9 cellular contexts compared by ENCODE assay signal in the genomic region with DNA sequence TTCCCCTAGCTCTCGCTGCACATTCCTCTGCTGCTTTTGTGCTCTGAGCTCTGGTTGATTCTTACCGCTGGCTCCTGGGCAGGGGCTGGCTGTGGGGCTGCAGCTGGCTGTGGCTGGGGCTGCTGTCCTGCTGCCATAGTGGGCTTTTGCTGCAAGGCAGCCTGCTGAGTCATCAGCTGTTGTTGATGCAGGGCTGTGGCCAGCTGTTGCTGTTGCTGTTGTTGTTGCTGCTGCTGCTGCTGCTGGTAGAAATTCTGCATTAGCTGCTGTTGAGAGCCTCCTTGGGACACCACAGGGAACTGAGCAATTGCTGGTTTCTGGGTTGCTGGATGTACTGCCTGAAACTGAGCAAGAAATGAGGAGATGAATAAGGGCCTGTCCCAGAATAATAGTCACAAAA.
DNase-seq lines count a peak whose midpoint lies in the region; ATAC-seq, FAIRE-seq and TF ChIP-seq lines count a peak whose summit lies in the region.
"Had no signal": no experiment of that assay in that cellular context is flagged by ENCODE, and none has a peak within 500 bp of the region (broad histone marks: within the 10 kb centered on the region; RNA-seq: fewer than 3 reads in every experiment).

No MANE protein-coding gene starts in this region.

- peak overlapping the region in 1 of 10 donors; percentile 12 for H3K27ac ChIP-seq in heart right ventricle

- H3K4me1 Mint-ChIP-seq in activated T-helper 2 cell treated with anti-CD3 and anti-CD28 coated beads, Interferon-gamma antibody, Interleukin-2, Interleukin-4, amounts not matched to agents 10 μg/mL and 5 μg/mL and 100 μg/mL, durations not matched to agents 14 hours and 24 hours and 36 hours (ENCODE audit: low read depth), result peaks cover 8% of the 10 kb centered on the region

- DNase-seq in H54 (ENCODE audit: insufficient read length, low spot score) (peak; percentile 48), heart right ventricle (peak in 1 of 2 donors; percentile 29), renal cortical epithelial cell (ENCODE audit: low read depth) (peak; percentile 46), DMS114 treated with DMSO at 0.1 percent for 48 hours (lab: John Stamatoyannopoulos, UW; ENCODE audit: unreplicated experiment) (no peak), UCSD-AML1 (lab: John Stamatoyannopoulos, UW; ENCODE audit: unreplicated experiment) (no peak)
- DNase-seq in activated T-helper 2 cell treated with anti-CD3 and anti-CD28 coated beads, Interferon-gamma antibody, Interleukin-2, Interleukin-4, amounts not matched to agents 10 μg/mL and 5 μg/mL and 100 μg/mL, durations not matched to agents 14 hours and 24 hours and 36 hours (ENCODE audit: low spot score), result no peak
- DNase-seq: OCI-M1 had no signal

- intact Hi-C loops in activated T-helper 2 cell treated with anti-CD3 and anti-CD28 coated beads, Interferon-gamma antibody, Interleukin-2, Interleukin-4, amounts not matched to agents 10 μg/mL and 5 μg/mL and 100 μg/mL, durations not matched to agents 14 hours and 24 hours and 36 hours (cut with micrococcal nuclease), result no loop called here
- intact Hi-C loops in heart right ventricle (cut with DNase I), result no loop called here

- no peaks in the 10 kb centered on the region for H3K27me3 ChIP-seq in heart right ventricle

- no peak overlapping the region for H3K4me3 ChIP-seq in heart right ventricle

- peak in 2 of 9 donors; percentile 4 to 5 for TF ChIP-seq CTCF in heart right ventricle (IDR thresholded peaks at IDR 0.05)

- peaks cover 0 to 7% (median 0%) of the 10 kb centered on the region in 11 donors for H3K9me3 ChIP-seq in heart right ventricle

- peaks cover 0 to 100% (median 56%) of the 10 kb centered on the region in 9 donors for H3K36me3 ChIP-seq in heart right ventricle

- H3K27me3 Mint-ChIP-seq in activated T-helper 2 cell treated with anti-CD3 and anti-CD28 coated beads, Interferon-gamma antibody, Interleukin-2, Interleukin-4, amounts not matched to agents 10 μg/mL and 5 μg/mL and 100 μg/mL, durations not matched to agents 14 hours and 24 hours and 36 hours (ENCODE audit: low read depth), result no peaks in the 10 kb centered on the region

- ATAC-seq in heart right ventricle, result peak; percentile 27 to 79 (median 44)
- no peak for ATAC-seq in GM21737 (IDR thresholded peaks at IDR 0.05; ENCODE audit: unreplicated experiment)

- H3K4me3 Mint-ChIP-seq in activated T-helper 2 cell treated with anti-CD3 and anti-CD28 coated beads, Interferon-gamma antibody, Interleukin-2, Interleukin-4, amounts not matched to agents 10 μg/mL and 5 μg/mL and 100 μg/mL, durations not matched to agents 14 hours and 24 hours and 36 hours (ENCODE audit: low read depth), result no peak overlapping the region

- H3K9me3 Mint-ChIP-seq in activated T-helper 2 cell treated with anti-CD3 and anti-CD28 coated beads, Interferon-gamma antibody, Interleukin-2, Interleukin-4, amounts not matched to agents 10 μg/mL and 5 μg/mL and 100 μg/mL, durations not matched to agents 14 hours and 24 hours and 36 hours, result peaks cover 4% of the 10 kb centered on the region

- peaks cover 0 to 28% (median 13%) of the 10 kb centered on the region in 9 donors for H3K4me1 ChIP-seq in heart right ventricle

- peak overlapping the region; percentile 17 for H3K27ac Mint-ChIP-seq in activated T-helper 2 cell treated with anti-CD3 and anti-CD28 coated beads, Interferon-gamma antibody, Interleukin-2, Interleukin-4, amounts not matched to agents 10 μg/mL and 5 μg/mL and 100 μg/mL, durations not matched to agents 14 hours and 24 hours and 36 hours

- peaks cover 82% of the 10 kb centered on the region for H3K36me3 Mint-ChIP-seq in activated T-helper 2 cell treated with anti-CD3 and anti-CD28 coated beads, Interferon-gamma antibody, Interleukin-2, Interleukin-4, amounts not matched to agents 10 μg/mL and 5 μg/mL and 100 μg/mL, durations not matched to agents 14 hours and 24 hours and 36 hours (ENCODE audit: low read depth)

- peak; percentile 41 for FAIRE-seq in H54 (lab: Jason Lieb, UNC)
- FAIRE-seq: keratinocyte had no signal

- TF ChIP-seq POLR2A in H54 (IDR thresholded peaks at IDR 0.05; ENCODE audit: low read depth, low read length), result no peak

- 74% methylated on average over 2 of the region's 2 CpGs for WGBS in heart right ventricle, 2 donors

Comparison
In these comparisons a context has a peak if more than half of its experiments do, and no peak if none do; other contexts are left out.
1. DNase-seq: peak in H54 (single experiment) and renal cortical epithelial cell (single experiment); none in activated T-helper 2 cell treated with anti-CD3 and anti-CD28 coated beads, Interferon-gamma antibody, Interleukin-2, Interleukin-4, amounts not matched to agents 10 μg/mL and 5 μg/mL and 100 μg/mL, durations not matched to agents 14 hours and 24 hours and 36 hours (single experiment), DMS114 treated with DMSO at 0.1 percent for 48 hours (single experiment) and UCSD-AML1 (single experiment).